ENCODE assay signal across 12 cellular contexts in the genomic region with DNA sequence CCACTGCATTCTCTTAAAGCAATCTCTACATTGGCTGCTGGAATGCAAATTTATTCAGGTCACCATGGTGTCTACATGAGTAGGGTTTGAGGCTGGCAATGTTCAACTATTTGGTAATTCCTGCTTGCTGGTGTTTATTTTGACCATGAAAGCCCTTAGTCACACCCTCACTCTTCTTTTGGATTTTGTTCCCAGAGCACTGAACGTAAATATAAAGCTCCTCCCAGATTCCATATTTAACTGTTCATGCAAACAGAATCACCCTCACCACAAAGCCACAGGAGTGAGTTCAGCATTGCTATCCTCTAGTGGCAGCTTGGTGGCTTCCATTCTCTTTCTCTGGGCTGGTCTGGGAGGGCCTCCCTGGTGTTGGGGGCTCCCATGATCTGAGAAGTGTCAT.
A peak's percentile ranks its signal among the peaks of the same experiment; 100 is the strongest.
DNase-seq lines count a peak whose midpoint lies in the region; TF ChIP-seq lines count a peak whose summit lies in the region.
"Had no signal": no experiment of that assay in that cellular context is flagged by ENCODE, and none has a peak within 500 bp of the region (broad histone marks: within the 10 kb centered on the region; RNA-seq: fewer than 3 reads in every experiment).

No MANE protein-coding gene starts in this region.

- TF ChIP-seq CTCF in liver (IDR thresholded peaks at IDR 0.05; ENCODE audit: low read depth, low read length, missing input control) = no peak

- H3K4me3 ChIP-seq in liver (ENCODE audit: low read depth in 1 of 3, low read length in 3 of 3) = no peak overlapping the region

- peaks cover 0 to 11% (median under 1%) of the 10 kb centered on the region in 4 donors for H3K4me1 ChIP-seq in liver (ENCODE audit: control insufficient read depth in 4 of 4, insufficient read depth in 4 of 4, low read length in 3 of 4)

- no peak for TF ChIP-seq RAD21 in liver (IDR thresholded peaks at IDR 0.05)

- WGBS in liver = 41% methylated on average over 1 of the region's 1 CpG

- DNase-seq in AG08396 (ENCODE audit: low spot score) (peak; percentile 43), HS-27A (ENCODE audit: low read depth) (peak; percentile 35), astrocyte of the hippocampus (ENCODE audit: low read depth, low spot score) (peak; percentile 79), GM19240 (ENCODE audit: insufficient read length, low spot score) (no peak), HEK293T (ENCODE audit: extremely low spot score) (no peak), 8988T (no peak)
- no peak for DNase-seq in activated CD8-positive, alpha-beta memory T cell treated with anti-CD3 and anti-CD28 coated beads, Interleukin-2, amount 50 U/mL, for 4 hours
- DNase-seq: amygdala; CD8-positive, alpha-beta T cell; immature natural killer cell; NCI-H1694 treated with DMSO at 0.1 percent for 48 hours had no signal

- H3K27ac ChIP-seq in liver (ENCODE audit: low read depth in 1 of 2, low read length in 2 of 2) = peak overlapping the region; percentile 43 to 70

- CTCF ChIA-PET in HEK293T (lab: Yijun Ruan, JAX) = no interaction called here

- no peaks in the 10 kb centered on the region for H3K36me3 ChIP-seq in liver (ENCODE audit: control insufficient read depth in 4 of 4, insufficient read depth in 3 of 4, low read depth in 1 of 4, low read length in 3 of 4)

- H3K9ac ChIP-seq in liver (ENCODE audit: low read depth in 1 of 2, low read length in 2 of 2) = no peak overlapping the region

- H3K27me3 ChIP-seq in liver (ENCODE audit: control insufficient read depth in 4 of 4, insufficient read depth in 4 of 4, low read length in 3 of 4) = no peaks in the 10 kb centered on the region

- no peaks in the 10 kb centered on the region for H3K9me3 ChIP-seq in liver (ENCODE audit: control insufficient read depth in 4 of 4, low read length in 3 of 4)

- POLR2A ChIA-PET in HEK293T (lab: Yijun Ruan, JAX) = no interaction called here

TF ChIP-seq in liver, 16 proteins besides CTCF, POLR2A, EP300 and RAD21:
- TF ChIP-seq HNF4A (conservative IDR thresholded peaks at IDR 0.05) = peak in 1 of 2 donors; percentile 20
- no peak for TF ChIP-seq FOXA2 (IDR thresholded peaks at IDR 0.05)
- TF ChIP-seq MAX (IDR thresholded peaks at IDR 0.05) = peak; percentile 13
- no peak for TF ChIP-seq RXRA (IDR thresholded peaks at IDR 0.05)
- no peak for TF ChIP-seq FOXA1 (IDR thresholded peaks at IDR 0.05)

TF ChIP-seq in HEK293T, 16 proteins besides CTCF, POLR2A, EP300 and RAD21:
- no peak for TF ChIP-seq ZNF384 (IDR thresholded peaks at IDR 0.05)
- no peak for TF ChIP-seq FOXA1 (IDR thresholded peaks at IDR 0.05)
- TF ChIP-seq ELF4 (IDR thresholded peaks at IDR 0.05) = no peak
- TF ChIP-seq FOXM1 (IDR thresholded peaks at IDR 0.05; ENCODE audit: borderline replicate concordance) = no peak
- TF ChIP-seq BHLHE40 (IDR thresholded peaks at IDR 0.05; ENCODE audit: borderline replicate concordance) = no peak
- TF ChIP-seq PKNOX1 (IDR thresholded peaks at IDR 0.05) = no peak

Comparison
In these comparisons a context has a peak if more than half of its experiments do, and no peak if none do; other contexts are left out.
1. DNase-seq: peak in AG08396 (single experiment), HS-27A (single experiment) and astrocyte of the hippocampus (single experiment); none in GM19240 (single experiment), HEK293T (single experiment), 8988T (single experiment) and activated CD8-positive, alpha-beta memory T cell treated with anti-CD3 and anti-CD28 coated beads, Interleukin-2, amount 50 U/mL, for 4 hours (single experiment).